ENCODE assay signal across 15 cellular contexts in the genomic region with DNA sequence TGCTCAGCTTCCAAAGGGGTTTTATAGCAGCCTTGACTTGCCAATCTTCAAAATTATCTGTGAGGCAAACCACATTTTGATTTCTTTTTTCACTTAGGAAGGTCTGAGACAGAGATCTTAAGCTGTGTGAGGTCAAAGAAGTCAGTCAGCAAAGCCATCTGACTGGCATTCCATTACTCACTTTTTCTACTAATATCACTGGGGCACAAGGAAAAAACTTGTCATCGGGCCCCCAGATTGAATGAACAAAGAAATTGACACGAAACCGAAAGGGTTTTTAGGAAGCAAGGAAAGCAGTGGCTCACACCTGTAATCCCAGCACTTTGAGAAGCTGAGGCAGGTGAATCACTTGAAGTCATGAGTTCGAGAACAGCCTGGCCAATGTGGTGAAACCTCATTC.
DNase-seq lines count a peak whose midpoint lies in the region; ATAC-seq and TF ChIP-seq lines count a peak whose summit lies in the region.
"Had no signal": no experiment of that assay in that cellular context is flagged by ENCODE, and none has a peak within 500 bp of the region (broad histone marks: within the 10 kb centered on the region; RNA-seq: fewer than 3 reads in every experiment).

No MANE protein-coding gene starts in this region.

- peak overlapping the region; percentile 55; the same call in 1 of the 2 replicates for H4K5ac ChIP-seq in IMR-90 (ENCODE audit: low read depth, low read length)

- peaks cover 8% of the 10 kb centered on the region for H3K4me1 Mint-ChIP-seq in T-helper 2 cell treated with Interferon-gamma antibody and Interleukin-4, amounts not matched to agents 5 μg/mL and 100 μg/mL, for 36 hours (ENCODE audit: low read depth)
- peaks cover 24% of the 10 kb centered on the region for H3K4me1 Mint-ChIP-seq in activated naive CD8-positive, alpha-beta T cell treated with anti-CD3 and anti-CD28 coated beads for 36 hours

- H3K4me1 ChIP-seq in IMR-90 (ENCODE audit: control insufficient read depth, insufficient read depth, low read length) (peaks cover 23% of the 10 kb centered on the region), lower lobe of right lung (no peaks in the 10 kb centered on the region)
- H3K4me1 ChIP-seq: HAP-1, SJCRH30, testis had no signal

- CTCF ChIA-PET in IMR-90 (lab: Yijun Ruan, JAX), result interaction anchor here (1.0 to 1.5 kb wide), 3 partner anchors 12 to 25 kb away, joined by 3 to 5 read pairs (median 4); no protein-coding TSS in a partner anchor

- no peak overlapping the region for H3K9ac ChIP-seq in IMR-90 (ENCODE audit: low read depth, low read length)

- peaks cover 10% of the 10 kb centered on the region for H3K9me1 ChIP-seq in IMR-90 (ENCODE audit: insufficient read depth, low read length)

- peak overlapping the region; percentile 57; the same call in 2 of the 3 replicates for H2BK15ac ChIP-seq in IMR-90 (ENCODE audit: low read depth, low read length)

- H3K27me3 ChIP-seq in IMR-90 (ENCODE audit: control insufficient read depth, insufficient read depth, low read length), result no peaks in the 10 kb centered on the region
- H3K27me3 ChIP-seq in lower lobe of right lung (ENCODE audit: low read depth), result no peaks in the 10 kb centered on the region
- H3K27me3 ChIP-seq: SJCRH30, testis had no signal

- H3K9me3 Mint-ChIP-seq in T-helper 2 cell treated with Interferon-gamma antibody and Interleukin-4, amounts not matched to agents 5 μg/mL and 100 μg/mL, for 36 hours, result no peaks in the 10 kb centered on the region
- peaks cover 15% of the 10 kb centered on the region for H3K9me3 Mint-ChIP-seq in activated naive CD8-positive, alpha-beta T cell treated with anti-CD3 and anti-CD28 coated beads for 36 hours

- H2BK5ac ChIP-seq in IMR-90 (ENCODE audit: low read depth, low read length, poor library complexity, severe bottlenecking), result peak overlapping the region; percentile 28

- H3K36me3 ChIP-seq in IMR-90 (ENCODE audit: control insufficient read depth, insufficient read depth, low read length), result no peaks in the 10 kb centered on the region
- H3K36me3 ChIP-seq in lower lobe of right lung, result no peaks in the 10 kb centered on the region
- H3K36me3 ChIP-seq: HAP-1, SJCRH30 had no signal

- H2AK9ac ChIP-seq in IMR-90 (replicated peaks; ENCODE audit: low read depth, low read length, poor library complexity), result no peak overlapping the region

- no peaks in the 10 kb centered on the region for H4K20me1 ChIP-seq in IMR-90 (ENCODE audit: insufficient read depth, low read length)

- H3K9me3 ChIP-seq in IMR-90 (ENCODE audit: control insufficient read depth, insufficient read depth, low read length) (no peaks in the 10 kb centered on the region), lower lobe of right lung (no peaks in the 10 kb centered on the region)
- H3K9me3 ChIP-seq: HAP-1, SJCRH30, testis had no signal

- H3K27ac Mint-ChIP-seq in T-helper 2 cell treated with Interferon-gamma antibody and Interleukin-4, amounts not matched to agents 5 μg/mL and 100 μg/mL, for 36 hours, result no peak overlapping the region
- H3K27ac Mint-ChIP-seq in activated naive CD8-positive, alpha-beta T cell treated with anti-CD3 and anti-CD28 coated beads for 36 hours, result peak overlapping the region; percentile 87
- H3K27ac Mint-ChIP-seq: B cell had no signal

- H3K79me1 ChIP-seq in IMR-90 (ENCODE audit: low read depth in 1 of 2, low read length in 2 of 2), result peaks cover 0 to under 1% of the 10 kb centered on the region in 2 experiments; a peak in 1 of 4 replicates

- no peaks in the 10 kb centered on the region for H3K36me3 Mint-ChIP-seq in T-helper 2 cell treated with Interferon-gamma antibody and Interleukin-4, amounts not matched to agents 5 μg/mL and 100 μg/mL, for 36 hours (ENCODE audit: low read depth)
- peaks cover 5% of the 10 kb centered on the region for H3K36me3 Mint-ChIP-seq in activated naive CD8-positive, alpha-beta T cell treated with anti-CD3 and anti-CD28 coated beads for 36 hours
- H3K36me3 Mint-ChIP-seq: naive thymus-derived CD8-positive, alpha-beta T cell had no signal

- no peak overlapping the region for H3K14ac ChIP-seq in IMR-90 (replicated peaks; ENCODE audit: low read depth, low read length)

- no peak overlapping the region for H2AFZ ChIP-seq in IMR-90 (replicated peaks; ENCODE audit: low read length, poor library complexity)

- peak overlapping the region; percentile 89 for H4K91ac ChIP-seq in IMR-90 (ENCODE audit: insufficient read depth, low read depth, low read length)

- H3K27ac ChIP-seq in IMR-90 (ENCODE audit: insufficient read depth, low read length) (no peak overlapping the region), lower lobe of right lung (no peak overlapping the region)
- H3K27ac ChIP-seq: SJCRH30, testis had no signal

- dilution Hi-C loops in IMR-90 (cut with HindIII; ENCODE audit: low sequenced_read_pairs, unreplicated experiment), result no loop called here

- ATAC-seq in IMR-90 (ENCODE audit: low read depth), result no peak
- ATAC-seq in GM18502 (IDR thresholded peaks at IDR 0.05; ENCODE audit: poor library complexity, unreplicated experiment), result no peak
- no peak for ATAC-seq in lower lobe of right lung
- ATAC-seq in GM19463 (IDR thresholded peaks at IDR 0.05; ENCODE audit: unreplicated experiment), result no peak

- peak overlapping the region; percentile 86; the same call in 1 of the 2 replicates for H3K4ac ChIP-seq in IMR-90 (ENCODE audit: low read depth, low read length)

- TF ChIP-seq CTCF in IMR-90 (conservative IDR thresholded peaks at IDR 0.05; ENCODE audit: low read depth, low read length), result no peak
- no peak for TF ChIP-seq CTCF in lower lobe of right lung (IDR thresholded peaks at IDR 0.05)

- peak overlapping the region in 1 of 2 experiments; percentile 83; a peak in 2 of 4 replicates for H4K8ac ChIP-seq in IMR-90 (ENCODE audit: low read depth in 2 of 2, low read length in 2 of 2)

- H2AK5ac ChIP-seq in IMR-90 (ENCODE audit: low read depth, low read length), result peak overlapping the region; percentile 61; the same call in 1 of the 2 replicates

- no peak for TF ChIP-seq POLR2A in IMR-90 (IDR thresholded peaks at IDR 0.05; ENCODE audit: low read depth, low read length)

- no peak overlapping the region for H3K4me3 Mint-ChIP-seq in T-helper 2 cell treated with Interferon-gamma antibody and Interleukin-4, amounts not matched to agents 5 μg/mL and 100 μg/mL, for 36 hours
- H3K4me3 Mint-ChIP-seq in activated naive CD8-positive, alpha-beta T cell treated with anti-CD3 and anti-CD28 coated beads for 36 hours, result peak overlapping the region; percentile 38
- H3K4me3 Mint-ChIP-seq: B cell had no signal

- POLR2A ChIA-PET in IMR-90 (lab: Charles Lee; ENCODE audit: unreplicated experiment), result interaction anchor here (0.6 kb wide), 2 partner anchors 10 kb away, joined by 3 to 4 read pairs; no protein-coding TSS in a partner anchor

- WGBS in IMR-90 (ENCODE audit: extremely low coverage in 2 of 2, insufficient read length in 1 of 2), 2 experiments, result 100% methylated on average over 2 of the region's 4 CpGs; no CpG with 5 or more reads in 1 of the 2 experiments

- no peak for DNase-seq in IMR-90
- DNase-seq in T-helper 2 cell treated with Interferon-gamma antibody and Interleukin-4, amounts not matched to agents 5 μg/mL and 100 μg/mL, for 36 hours (ENCODE audit: low spot score), result peak; percentile 34
- DNase-seq in activated naive CD8-positive, alpha-beta T cell treated with anti-CD3 and anti-CD28 coated beads for 36 hours, result peak; percentile 61
- peak; percentile 75 for DNase-seq in stimulated activated CD4-positive, alpha-beta T cell treated with anti-CD3 and anti-CD28 coated beads, Interleukin-4, amount 100 ng/mL, for 24 hours
- DNase-seq in iPS-NIHi11 (ENCODE audit: low spot score), result no peak
- DNase-seq in lower lobe of right lung, result no peak
- DNase-seq: NCI-H2029 treated with DMSO at 0.1 percent for 48 hours, NCI-H524, SJCRH30, testis had no signal

- in situ Hi-C loops in IMR-90 (cut with MboI; ENCODE audit: low sequenced_read_pairs), result no loop called here

- H2BK20ac ChIP-seq in IMR-90 (ENCODE audit: low read depth, low read length), result peak overlapping the region; percentile 97; the same call in 1 of the 2 replicates

- H3K23ac ChIP-seq in IMR-90 (ENCODE audit: low read depth, low read length), result no peak overlapping the region

- no peak overlapping the region for H3K4me2 ChIP-seq in IMR-90 (ENCODE audit: low read depth, low read length)

- no peak overlapping the region for H3K4me3 ChIP-seq in IMR-90 (ENCODE audit: insufficient read depth, low read depth, low read length)
- H3K4me3 ChIP-seq in lower lobe of right lung, result no peak overlapping the region
- H3K4me3 ChIP-seq: HAP-1, SJCRH30, testis had no signal

- BruUV-seq in IMR-90 (replicated peaks; lab: Mats Ljungman, UMichigan), result no TSS peak

- H3K27me3 Mint-ChIP-seq in T-helper 2 cell treated with Interferon-gamma antibody and Interleukin-4, amounts not matched to agents 5 μg/mL and 100 μg/mL, for 36 hours (ENCODE audit: low read depth), result peaks cover 17% of the 10 kb centered on the region
- peaks cover 59% of the 10 kb centered on the region for H3K27me3 Mint-ChIP-seq in activated naive CD8-positive, alpha-beta T cell treated with anti-CD3 and anti-CD28 coated beads for 36 hours

- peak overlapping the region; percentile 90; the same call in 1 of the 2 replicates for H2BK120ac ChIP-seq in IMR-90 (ENCODE audit: low read depth, low read length)

- no peak overlapping the region for H3K56ac ChIP-seq in IMR-90 (ENCODE audit: extremely low read depth, insufficient read depth, low read length)

- intact Hi-C loops in IMR-90 (cut with micrococcal nuclease), result loop anchor here (5.0 kb wide), 1 partner anchor 43 kb away; no protein-coding TSS in a partner anchor
- intact Hi-C loops in lower lobe of right lung (cut with DNase I), result no loop called here

- TF ChIP-seq RAD21 in IMR-90 (IDR thresholded peaks at IDR 0.05; ENCODE audit: low read length), result no peak

- H3K18ac ChIP-seq in IMR-90 (ENCODE audit: low read depth, low read length), result peak overlapping the region; percentile 95; the same call in 1 of the 2 replicates

TF ChIP-seq in IMR-90, 13 proteins besides CTCF, POLR2A, EP300 and RAD21:
- TF ChIP-seq, protein P1, sequence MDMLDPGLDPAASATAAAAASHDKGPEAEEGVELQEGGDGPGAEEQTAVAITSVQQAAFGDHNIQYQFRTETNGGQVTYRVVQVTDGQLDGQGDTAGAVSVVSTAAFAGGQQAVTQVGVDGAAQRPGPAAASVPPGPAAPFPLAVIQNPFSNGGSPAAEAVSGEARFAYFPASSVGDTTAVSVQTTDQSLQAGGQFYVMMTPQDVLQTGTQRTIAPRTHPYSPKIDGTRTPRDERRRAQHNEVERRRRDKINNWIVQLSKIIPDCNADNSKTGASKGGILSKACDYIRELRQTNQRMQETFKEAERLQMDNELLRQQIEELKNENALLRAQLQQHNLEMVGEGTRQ (IDR thresholded peaks at IDR 0.05; ENCODE audit: low read depth, low read length), result no peak
- TF ChIP-seq MAFK (IDR thresholded peaks at IDR 0.05; ENCODE audit: low read depth, low read length) (no peak), SMC3 (IDR thresholded peaks at IDR 0.05; ENCODE audit: low read depth, low read length) (no peak), RCOR1 (IDR thresholded peaks at IDR 0.05; ENCODE audit: insufficient replicate concordance, low read length) (no peak)

Comparison
In these comparisons a context has a peak if more than half of its experiments do, and no peak if none do; other contexts are left out.
1. DNase-seq: peak in T-helper 2 cell treated with Interferon-gamma antibody and Interleukin-4, amounts not matched to agents 5 μg/mL and 100 μg/mL, for 36 hours (single experiment), activated naive CD8-positive, alpha-beta T cell treated with anti-CD3 and anti-CD28 coated beads for 36 hours (single experiment) and stimulated activated CD4-positive, alpha-beta T cell treated with anti-CD3 and anti-CD28 coated beads, Interleukin-4, amount 100 ng/mL, for 24 hours (single experiment); none in IMR-90 (single experiment), iPS-NIHi11 (single experiment) and lower lobe of right lung (single experiment).